ENCODE assay signal across 25 cellular contexts in genomic region chr3:76043746-76044145, GRCh38.
"Had no signal": no experiment of that assay in that cellular context is flagged by ENCODE, and none has a peak within 500 bp of the region (broad histone marks: within the 10 kb centered on the region; RNA-seq: fewer than 3 reads in every experiment).

No MANE protein-coding gene starts in this region.

- H3K27ac ChIP-seq: heart right ventricle, lower lobe of right lung, right lobe of liver, skin epidermis, thyroid gland, WERI-Rb-1 had no signal

- ATAC-seq: activated CD8-positive, alpha-beta T cell treated with anti-CD3 and anti-CD28 coated beads, Interleukin-2, amount 10 ng/mL, durations not matched to agents 7 days and 5 days; heart right ventricle; left lobe of liver; lower lobe of right lung; naive thymus-derived CD4-positive, alpha-beta T cell; right lobe of liver had no signal

- H3K27me3 ChIP-seq: right lobe of liver, thyroid gland had no signal

- H3K4me1 ChIP-seq: heart right ventricle, lower lobe of right lung, right lobe of liver, thyroid gland had no signal

- DNase-seq: activated CD4-positive, alpha-beta T cell treated with anti-CD3 and anti-CD28 coated beads for 1 hour; activated CD4-positive, alpha-beta T cell treated with anti-CD3 and anti-CD28 coated beads, Interleukin-2, amount 50 U/mL, for 1 hour; activated CD8-positive, alpha-beta T cell treated with anti-CD3 and anti-CD28 coated beads, Interleukin-2, amount 10 ng/mL, durations not matched to agents 7 days and 5 days; activated gamma-delta T cell treated with Interleukin-2 at 50 U/mL for 16 hours; aorta; effector CD4-positive, alpha-beta T cell; erythroblast; foreskin fibroblast; heart right ventricle; lower lobe of right lung; naive thymus-derived CD4-positive, alpha-beta T cell; posterior cingulate gyrus; right lobe of liver; stimulated activated CD4-positive, alpha-beta T cell treated with anti-CD3 and anti-CD28 coated beads, Interleukin-1b, Interleukin-23, amount 100 ng/mL, for 48 hours; substantia nigra; thyroid gland; WERI-Rb-1 had no signal

- H3K27me3 Mint-ChIP-seq: activated naive CD4-positive, alpha-beta T cell treated with anti-CD3 and anti-CD28 coated beads, Interleukin-2, amount 50 U/mL, for 24 hours; brain; dendritic cell treated with granulocyte-macrophage colony-stimulating factor and Interleukin-4, amounts not matched to agents 40 ng/mL and 50 ng/mL, for 4 days; naive thymus-derived CD4-positive, alpha-beta T cell; stimulated activated naive CD8-positive, alpha-beta T cell treated with anti-CD3 and anti-CD28 coated beads, Interleukin-15, Interleukin-2, amounts not matched to agents 100 ng/mL and 50 ng/mL, for 24 hours had no signal

- H3K4me1 Mint-ChIP-seq: activated naive CD4-positive, alpha-beta T cell treated with anti-CD3 and anti-CD28 coated beads, Interleukin-2, amount 50 U/mL, for 24 hours; brain; naive thymus-derived CD4-positive, alpha-beta T cell; neural crest cell had no signal

- H3K27ac Mint-ChIP-seq: activated CD8-positive, alpha-beta T cell treated with anti-CD3 and anti-CD28 coated beads, Interleukin-2, amount 10 ng/mL, durations not matched to agents 7 days and 5 days; activated naive CD4-positive, alpha-beta T cell treated with anti-CD3 and anti-CD28 coated beads, Interleukin-2, amount 50 U/mL, for 24 hours; brain; dendritic cell treated with granulocyte-macrophage colony-stimulating factor and Interleukin-4, amounts not matched to agents 40 ng/mL and 50 ng/mL, for 4 days; naive thymus-derived CD4-positive, alpha-beta T cell; stimulated activated naive CD8-positive, alpha-beta T cell treated with anti-CD3 and anti-CD28 coated beads, Interleukin-15, Interleukin-2, amounts not matched to agents 100 ng/mL and 50 ng/mL, for 24 hours; T-helper 2 cell treated with Interferon-gamma antibody and Interleukin-4, amounts not matched to agents 5 μg/mL and 100 μg/mL, for 36 hours had no signal

- H3K36me3 ChIP-seq: heart right ventricle, lower lobe of right lung, right lobe of liver, thyroid gland, WERI-Rb-1 had no signal

- H3K9me3 Mint-ChIP-seq: brain; dendritic cell treated with granulocyte-macrophage colony-stimulating factor and Interleukin-4, amounts not matched to agents 40 ng/mL and 50 ng/mL, for 4 days; neural crest cell had no signal

- H3K4me3 ChIP-seq: heart right ventricle, lower lobe of right lung, right lobe of liver, skin epidermis, thyroid gland had no signal

- H3K9me3 ChIP-seq: heart right ventricle, lower lobe of right lung, right lobe of liver, thyroid gland had no signal

- H3K36me3 Mint-ChIP-seq: activated naive CD4-positive, alpha-beta T cell treated with anti-CD3 and anti-CD28 coated beads, Interleukin-2, amount 50 U/mL, for 24 hours; brain; naive thymus-derived CD4-positive, alpha-beta T cell had no signal

- H3K4me3 Mint-ChIP-seq: activated CD8-positive, alpha-beta T cell treated with anti-CD3 and anti-CD28 coated beads, Interleukin-2, amount 10 ng/mL, durations not matched to agents 7 days and 5 days; activated naive CD4-positive, alpha-beta T cell treated with anti-CD3 and anti-CD28 coated beads, Interleukin-2, amount 50 U/mL, for 24 hours; brain; dendritic cell treated with granulocyte-macrophage colony-stimulating factor and Interleukin-4, amounts not matched to agents 40 ng/mL and 50 ng/mL, for 4 days; naive thymus-derived CD4-positive, alpha-beta T cell; neural crest cell; stimulated activated naive CD8-positive, alpha-beta T cell treated with anti-CD3 and anti-CD28 coated beads, Interleukin-15, Interleukin-2, amounts not matched to agents 100 ng/mL and 50 ng/mL, for 24 hours; T-helper 2 cell treated with Interferon-gamma antibody and Interleukin-4, amounts not matched to agents 5 μg/mL and 100 μg/mL, for 36 hours had no signal
